ENCODE assay signal across 1 cellular context in genomic region chr22:42269407-42270177, GRCh38.
TF ChIP-seq lines count a peak whose summit lies in the region.

No MANE protein-coding gene starts in this region.

TF ChIP-seq in HepG2, 621 proteins besides CTCF, POLR2A, EP300 and RAD21 (continued from another document and continues in another):
- peak; percentile 56; the same call in 1 of the 2 replicates for TF ChIP-seq ZNF710 (CRISPR knock-in tag; IDR thresholded peaks at IDR 0.05; ENCODE audit: borderline replicate concordance)
- no peak for TF ChIP-seq SNAPC5 (CRISPR knock-in tag; IDR thresholded peaks at IDR 0.05; ENCODE audit: borderline replicate concordance)
- 0 out of 2 replicates have a peak, but pooled peaks have one; percentile 60 for TF ChIP-seq RNF2 (conservative IDR thresholded peaks at IDR 0.05; ENCODE audit: low read depth)
- no peak for TF ChIP-seq ZNF382 (CRISPR knock-in tag; IDR thresholded peaks at IDR 0.05; ENCODE audit: borderline replicate concordance)
- TF ChIP-seq GMEB1 (CRISPR knock-in tag; IDR thresholded peaks at IDR 0.05; ENCODE audit: borderline replicate concordance) = no peak; the same call in 1 of the 2 replicates
- TF ChIP-seq PHF21A (CRISPR knock-in tag; IDR thresholded peaks at IDR 0.05) = peak; percentile 85
- no peak for TF ChIP-seq ADNP (CRISPR knock-in tag; IDR thresholded peaks at IDR 0.05)
- TF ChIP-seq ZMAT3 (CRISPR knock-in tag; conservative IDR thresholded peaks at IDR 0.05) = peak; percentile 59
- no peak for TF ChIP-seq SNAPC2 (CRISPR knock-in tag; IDR thresholded peaks at IDR 0.05)
- no peak for TF ChIP-seq MTA1 (CRISPR knock-in tag; IDR thresholded peaks at IDR 0.05; ENCODE audit: borderline replicate concordance)
- 0 out of 2 replicates have a peak, but pooled peaks have one; percentile 34 for TF ChIP-seq ZNF776 (CRISPR knock-in tag; IDR thresholded peaks at IDR 0.05)
- no peak for TF ChIP-seq ZNF781 (CRISPR knock-in tag; IDR thresholded peaks at IDR 0.05; ENCODE audit: borderline replicate concordance, not compliant biosample characterization)
- no peak for TF ChIP-seq XRCC5 (optimal IDR thresholded peaks at IDR 0.05; ENCODE audit: low read length)
- no peak for TF ChIP-seq PCBP2 (optimal IDR thresholded peaks at IDR 0.05; ENCODE audit: low read depth, low read length, poor library complexity, severe bottlenecking)
- no peak for TF ChIP-seq HNF4G (IDR thresholded peaks at IDR 0.05; ENCODE audit: borderline replicate concordance, low read depth, low read length)
- peak; percentile 59; the same call in 1 of the 2 replicates for TF ChIP-seq HNF4G (CRISPR knock-in tag; IDR thresholded peaks at IDR 0.05; ENCODE audit: borderline replicate concordance, low read depth)
- peak; percentile 98 for TF ChIP-seq SAP130 (CRISPR knock-in tag; IDR thresholded peaks at IDR 0.05; ENCODE audit: low read depth)
- TF ChIP-seq CHCHD3 (CRISPR knock-in tag; IDR thresholded peaks at IDR 0.05) = no peak
- no peak for TF ChIP-seq ZNF124 (CRISPR knock-in tag; IDR thresholded peaks at IDR 0.05)
- TF ChIP-seq PAF1 (CRISPR knock-in tag; IDR thresholded peaks at IDR 0.05) = no peak
- TF ChIP-seq ZNF782 (CRISPR knock-in tag; IDR thresholded peaks at IDR 0.05; ENCODE audit: borderline replicate concordance) = no peak
- TF ChIP-seq NRL (CRISPR knock-in tag; IDR thresholded peaks at IDR 0.05; ENCODE audit: borderline replicate concordance) = peak; percentile 53; the same call in 1 of the 2 replicates
- TF ChIP-seq SETDB1 (CRISPR knock-in tag; IDR thresholded peaks at IDR 0.05; ENCODE audit: borderline replicate concordance) = no peak
- 0 out of 2 replicates have a peak, but pooled peaks have one; percentile 22 for TF ChIP-seq CC2D1A (CRISPR knock-in tag; IDR thresholded peaks at IDR 0.05)
- TF ChIP-seq ZNF841 (CRISPR knock-in tag; IDR thresholded peaks at IDR 0.05; ENCODE audit: borderline replicate concordance) = no peak
- TF ChIP-seq CREM (IDR thresholded peaks at IDR 0.05) = no peak
- no peak for TF ChIP-seq CREM (CRISPR knock-in tag; IDR thresholded peaks at IDR 0.05)
- peak; percentile 66 for TF ChIP-seq ZNF574 (CRISPR knock-in tag; IDR thresholded peaks at IDR 0.05)
- TF ChIP-seq ZNF264 (CRISPR knock-in tag; IDR thresholded peaks at IDR 0.05) = no peak
- TF ChIP-seq ZSCAN31 (CRISPR knock-in tag; IDR thresholded peaks at IDR 0.05; ENCODE audit: low read depth) = peak; percentile 48; the same call in 1 of the 2 replicates
- TF ChIP-seq ARID2 (CRISPR knock-in tag; IDR thresholded peaks at IDR 0.05; ENCODE audit: borderline replicate concordance) = no peak
- no peak for TF ChIP-seq ZMYM2 (CRISPR knock-in tag; IDR thresholded peaks at IDR 0.05)
- TF ChIP-seq KLF16 (CRISPR knock-in tag; IDR thresholded peaks at IDR 0.05) = peak in 1 of 2 experiments; percentile 81; a peak in 2 of 4 replicates
- TF ChIP-seq FOXA3 (CRISPR knock-in tag; IDR thresholded peaks at IDR 0.05) = peak; percentile 57
- no peak for TF ChIP-seq RCOR2 (CRISPR knock-in tag; IDR thresholded peaks at IDR 0.05)
- no peak for TF ChIP-seq ZNF562 (CRISPR knock-in tag; IDR thresholded peaks at IDR 0.05; ENCODE audit: borderline replicate concordance)
- no peak for TF ChIP-seq ZNF557 (CRISPR knock-in tag; IDR thresholded peaks at IDR 0.05)
- TF ChIP-seq ISX (CRISPR knock-in tag; conservative IDR thresholded peaks at IDR 0.05) = no peak
- TF ChIP-seq ZNF674 (CRISPR knock-in tag; IDR thresholded peaks at IDR 0.05; ENCODE audit: low read depth) = 0 out of 2 replicates have a peak, but pooled peaks have one; percentile 35
- TF ChIP-seq CBX1 (IDR thresholded peaks at IDR 0.05; ENCODE audit: low read depth) = no peak
- no peak for TF ChIP-seq POLR2AphosphoS2 (IDR thresholded peaks at IDR 0.05; ENCODE audit: low read depth, low read length)
- no peak for TF ChIP-seq ZNF12 (CRISPR knock-in tag; IDR thresholded peaks at IDR 0.05)
- TF ChIP-seq GATA4 (IDR thresholded peaks at IDR 0.05; ENCODE audit: borderline replicate concordance, low read depth) = no peak
- TF ChIP-seq FOXP1 (IDR thresholded peaks at IDR 0.05) = no peak
- no peak for TF ChIP-seq FOXP1 (CRISPR knock-in tag; IDR thresholded peaks at IDR 0.05)
- TF ChIP-seq TBX2 (CRISPR knock-in tag; IDR thresholded peaks at IDR 0.05; ENCODE audit: borderline replicate concordance) = peak; percentile 79
- peak; percentile 21; the same call in 1 of the 2 replicates for TF ChIP-seq PITX1 (CRISPR knock-in tag; IDR thresholded peaks at IDR 0.05)
- 0 out of 2 replicates have a peak, but pooled peaks have one; percentile 51 for TF ChIP-seq ZNF747 (CRISPR knock-in tag; IDR thresholded peaks at IDR 0.05; ENCODE audit: borderline replicate concordance)
- TF ChIP-seq XBP1 (CRISPR knock-in tag; IDR thresholded peaks at IDR 0.05) = no peak
- TF ChIP-seq ZNF367 (CRISPR knock-in tag; IDR thresholded peaks at IDR 0.05; ENCODE audit: borderline replicate concordance) = 0 out of 2 replicates have a peak, but pooled peaks have one; percentile 42
- TF ChIP-seq ZNF546 (CRISPR knock-in tag; conservative IDR thresholded peaks at IDR 0.05) = no peak
- 0 out of 2 replicates have a peak, but pooled peaks have one; percentile 27 for TF ChIP-seq DRAP1 (CRISPR knock-in tag; IDR thresholded peaks at IDR 0.05)
- TF ChIP-seq ZNF10 (CRISPR knock-in tag; IDR thresholded peaks at IDR 0.05; ENCODE audit: borderline replicate concordance, low read depth) = no peak
- TF ChIP-seq MYC (CRISPR knock-in tag; IDR thresholded peaks at IDR 0.05; ENCODE audit: borderline replicate concordance) = peak; percentile 98
- TF ChIP-seq TRIM24 (CRISPR knock-in tag; IDR thresholded peaks at IDR 0.05) = no peak
- TF ChIP-seq ZFY (CRISPR knock-in tag; IDR thresholded peaks at IDR 0.05) = peak; percentile 81
- peak; percentile 76; the same call in 1 of the 2 replicates for TF ChIP-seq BCL3 (CRISPR knock-in tag; IDR thresholded peaks at IDR 0.05)
- 0 out of 2 replicates have a peak, but pooled peaks have one; percentile 31 for TF ChIP-seq THAP8 (CRISPR knock-in tag; IDR thresholded peaks at IDR 0.05; ENCODE audit: borderline replicate concordance)
- TF ChIP-seq ONECUT2 (CRISPR knock-in tag; IDR thresholded peaks at IDR 0.05) = no peak
- TF ChIP-seq NR2F1 (CRISPR knock-in tag; IDR thresholded peaks at IDR 0.05) = no peak
- peak; percentile 64; the same call in 1 of the 2 replicates for TF ChIP-seq ZBTB43 (CRISPR knock-in tag; conservative IDR thresholded peaks at IDR 0.05)
- TF ChIP-seq AGO2 (optimal IDR thresholded peaks at IDR 0.05; ENCODE audit: low read depth, low read length) = peak; percentile 89
